18 cellular contexts compared by ENCODE assay signal in the genomic region with DNA sequence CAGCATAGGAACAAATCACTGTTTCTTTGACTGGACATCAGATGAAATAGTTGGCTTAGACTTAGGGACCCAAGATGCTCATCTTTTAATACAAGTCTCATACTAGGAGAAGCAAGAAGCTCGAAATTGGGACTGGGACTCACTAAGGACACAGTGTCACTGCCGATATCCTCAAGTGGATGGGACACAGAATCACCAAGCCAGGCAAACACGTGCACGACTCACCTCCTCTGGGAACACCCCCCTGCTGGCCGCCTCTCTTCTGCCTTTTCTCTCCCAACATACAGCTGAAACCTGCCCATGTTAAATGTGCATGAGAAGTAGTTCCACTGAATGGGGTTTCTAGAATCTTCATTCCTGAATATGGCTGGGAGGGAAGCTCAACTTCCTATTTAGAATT.
DNase-seq lines count a peak whose midpoint lies in the region; ATAC-seq, FAIRE-seq and TF ChIP-seq lines count a peak whose summit lies in the region.
"Had no signal": no experiment of that assay in that cellular context is flagged by ENCODE, and none has a peak within 500 bp of the region (broad histone marks: within the 10 kb centered on the region; RNA-seq: fewer than 3 reads in every experiment).

No MANE protein-coding gene starts in this region.

- H3K18ac ChIP-seq in H9 (ENCODE audit: insufficient read length, low read depth, low read length) = no peak overlapping the region

- POLR2A ChIA-PET in K562 (lab: Yijun Ruan, JAX) = no interaction called here

- H3K23ac ChIP-seq in H9 (ENCODE audit: insufficient read length, low read depth, low read length) = no peak overlapping the region

- no peak overlapping the region for H3T11ph ChIP-seq in H9 (ENCODE audit: low read length)

- H2AFZ ChIP-seq in GM23338 = no peak overlapping the region
- no peak overlapping the region for H2AFZ ChIP-seq in H9 (ENCODE audit: low read length)
- H2AFZ ChIP-seq in K562 (ENCODE audit: low read depth, low read length) = no peak overlapping the region

- no TSS peak for BruUV-seq in K562 (replicated peaks; lab: Mats Ljungman, UMichigan)

- no peak overlapping the region for H2BK20ac ChIP-seq in H9 (ENCODE audit: low read depth, low read length, poor library complexity, severe bottlenecking)

- TF ChIP-seq CTCF in GM23338 (conservative IDR thresholded peaks at IDR 0.05; ENCODE audit: low read depth in 2 of 2) (no peak), H9 (conservative IDR thresholded peaks at IDR 0.05) (peak; percentile 19; the same call in 1 of the 3 replicates), K562 (IDR thresholded peaks at IDR 0.05 in 2 of 3, conservative IDR thresholded peaks at IDR 0.05 in 1 of 3; ENCODE audit: insufficient read depth in 2 of 3, low read depth in 1 of 3, low read length in 3 of 3) (no peak), esophagus muscularis mucosa (IDR thresholded peaks at IDR 0.05) (no peak)

- no peak overlapping the region for H3K4me3 Mint-ChIP-seq in GM23338
- H3K4me3 Mint-ChIP-seq in H9 = no peak overlapping the region
- H3K4me3 Mint-ChIP-seq: CD4-positive, alpha-beta memory T cell had no signal

- H2BK5ac ChIP-seq in H9 (ENCODE audit: insufficient read length, low read length) = no peak overlapping the region

- no peak overlapping the region for H2BK15ac ChIP-seq in H9 (ENCODE audit: low read depth, low read length)

- H3K9me3 Mint-ChIP-seq in GM23338 = peaks cover 12% of the 10 kb centered on the region; the same call in 2 of the 3 replicates
- H3K9me3 Mint-ChIP-seq in H9 = peaks cover 7 to 9% of the 10 kb centered on the region in 2 experiments

- intact Hi-C loops in K562 (cut with micrococcal nuclease) = no loop called here
- intact Hi-C loops in esophagus muscularis mucosa (cut with DNase I) = no loop called here

- H3F3A ChIP-seq in GM23338 (replicated peaks; ENCODE audit: low read depth) = no peaks in the 10 kb centered on the region

- FAIRE-seq in K562 (lab: Jason Lieb, UNC) = no peak
- FAIRE-seq: GM12891, GM18507 had no signal

- DNase-seq in GM23338 (ENCODE audit: low spot score) (no peak), H9 (no peak), K562 (ENCODE audit: extremely low read depth in 1 of 4, low spot score in 3 of 4) (no peak), esophagus muscularis mucosa (ENCODE audit: extremely low spot score) (peak; percentile 77), middle frontal gyrus (ENCODE audit: extremely low spot score, low spot score) (no peak), LoVo (ENCODE audit: low spot score) (no peak), cerebellar cortex (ENCODE audit: low spot score) (no peak)
- DNase-seq: C1 segment of cervical spinal cord; Calu3; CD4-positive, alpha-beta memory T cell; COR-L47; DMS53; DMS79 treated with DMSO at 0.1 percent for 48 hours; GF-D8 had no signal

- TF ChIP-seq EP300 in K562 (IDR thresholded peaks at IDR 0.05; ENCODE audit: low read length) (no peak), esophagus muscularis mucosa (IDR thresholded peaks at IDR 0.05) (no peak)

- H3K27ac Mint-ChIP-seq in GM23338 = no peak overlapping the region
- H3K27ac Mint-ChIP-seq in H9 = no peak overlapping the region
- H3K27ac Mint-ChIP-seq: CD4-positive, alpha-beta memory T cell had no signal

- H3K27ac ChIP-seq in GM23338 (ENCODE audit: low read depth) = no peak overlapping the region
- no peak overlapping the region for H3K27ac ChIP-seq in H9 (ENCODE audit: insufficient read length, low read depth, low read length)
- H3K27ac ChIP-seq in K562 (ENCODE audit: extremely low read depth, low read depth, low read length) = no peak overlapping the region
- no peak overlapping the region for H3K27ac ChIP-seq in esophagus muscularis mucosa (replicated peaks in 1 of 4)

- no peak overlapping the region for H3K4ac ChIP-seq in H9 (ENCODE audit: low read depth, low read length)

- H2BK120ac ChIP-seq in H9 (ENCODE audit: low read depth, low read length, poor library complexity, severe bottlenecking) = no peak overlapping the region

- no peak overlapping the region for H2BK12ac ChIP-seq in H9 (ENCODE audit: insufficient read length, low read depth, low read length)

- H3K36me3 ChIP-seq in GM23338 (ENCODE audit: insufficient read depth) (peaks cover 7% of the 10 kb centered on the region; the same call in 1 of the 2 replicates), K562 (ENCODE audit: control insufficient read depth, insufficient read depth, low read length) (no peaks in the 10 kb centered on the region), esophagus muscularis mucosa (no peaks in the 10 kb centered on the region)
- H3K36me3 ChIP-seq: HAP-1 had no signal

- no peak overlapping the region for H3K9ac ChIP-seq in H9 (ENCODE audit: extremely low read depth, insufficient read length, low read length)
- H3K9ac ChIP-seq in K562 (ENCODE audit: insufficient read depth in 1 of 2, low read depth in 2 of 2, low read length in 2 of 2) = no peak overlapping the region

- H4K20me1 ChIP-seq in GM23338 (replicated peaks; ENCODE audit: insufficient read depth) = no peaks in the 10 kb centered on the region
- H4K20me1 ChIP-seq in H9 (ENCODE audit: control insufficient read depth, insufficient read depth, insufficient read length) = no peaks in the 10 kb centered on the region
- H4K20me1 ChIP-seq in K562 (replicated peaks; ENCODE audit: control insufficient read depth, insufficient read depth, low read length) = no peaks in the 10 kb centered on the region

- no peak overlapping the region for H3K56ac ChIP-seq in H9 (ENCODE audit: insufficient read length, low read depth, low read length)

- TF ChIP-seq RAD21 in K562 (CRISPR knock-in tag; conservative IDR thresholded peaks at IDR 0.05 in 1 of 2, IDR thresholded peaks at IDR 0.05 in 1 of 2) = no peak

- H3K9me3 ChIP-seq in H9 (ENCODE audit: control insufficient read depth, low read depth, low read length) = no peaks in the 10 kb centered on the region
- no peaks in the 10 kb centered on the region for H3K9me3 ChIP-seq in K562 (replicated peaks; ENCODE audit: control insufficient read depth, insufficient read depth, low read depth, low read length)
- H3K9me3 ChIP-seq in esophagus muscularis mucosa = peaks cover 0 to 18% (median 5%) of the 10 kb centered on the region in 4 donors
- H3K9me3 ChIP-seq: HAP-1 had no signal

- H3K14ac ChIP-seq in H9 (ENCODE audit: insufficient read depth, low read length) = no peak overlapping the region

- H3K23me2 ChIP-seq in H9 (ENCODE audit: insufficient read length, low read depth, low read length, poor library complexity, severe bottlenecking) = no peaks in the 10 kb centered on the region

- H3K9me2 ChIP-seq in GM23338 (ENCODE audit: insufficient read depth) = no peaks in the 10 kb centered on the region

- no peak overlapping the region for H4K91ac ChIP-seq in H9 (ENCODE audit: insufficient read length, low read depth, low read length)

- CTCF ChIA-PET in K562 (lab: Yijun Ruan, JAX; ENCODE audit: low intra/inter-chr PET ratio) = no interaction called here

- peak; percentile 38; the same call in 2 of the 3 replicates for ATAC-seq in GM23338
- no peak for ATAC-seq in K562
- no peak for ATAC-seq in GM18870 (IDR thresholded peaks at IDR 0.05; ENCODE audit: unreplicated experiment)

- H3K36me3 Mint-ChIP-seq in GM23338 (ENCODE audit: low read depth) (no peaks in the 10 kb centered on the region), H9 (ENCODE audit: insufficient read depth in 1 of 3, low read depth in 3 of 3) (peaks cover 0 to 11% (median 2%) of the 10 kb centered on the region in 3 experiments; a peak in 4 of 7 replicates)
- H3K36me3 Mint-ChIP-seq: CD4-positive, alpha-beta memory T cell had no signal

- H3K27me3 Mint-ChIP-seq in GM23338 (ENCODE audit: insufficient read depth, low read depth, poor library complexity) (peaks cover 2% of the 10 kb centered on the region), H9 (ENCODE audit: low read depth) (peaks cover 32% of the 10 kb centered on the region)

- no peaks in the 10 kb centered on the region for H3K79me2 ChIP-seq in GM23338 (replicated peaks; ENCODE audit: insufficient read depth)
- H3K79me2 ChIP-seq in H9 (ENCODE audit: insufficient read depth, low read length) = no peaks in the 10 kb centered on the region
- H3K79me2 ChIP-seq in K562 (ENCODE audit: control insufficient read depth, insufficient read depth, low read length) = no peaks in the 10 kb centered on the region

- in situ Hi-C loops in K562 (cut with MboI) = no loop called here

- H3K27me3 ChIP-seq in GM23338 (ENCODE audit: insufficient read depth) = no peaks in the 10 kb centered on the region
- no peaks in the 10 kb centered on the region; the same call in 1 of the 2 replicates for H3K27me3 ChIP-seq in H9 (ENCODE audit: insufficient read depth, low read length)
- H3K27me3 ChIP-seq in K562 (ENCODE audit: control insufficient read depth in 2 of 2, insufficient read depth in 2 of 2, low read length in 2 of 2) = peaks cover 0 to 14% of the 10 kb centered on the region in 2 experiments; a peak in 2 of 5 replicates
- peaks cover 0 to 35% (median 0%) of the 10 kb centered on the region in 4 donors for H3K27me3 ChIP-seq in esophagus muscularis mucosa

- no peaks in the 10 kb centered on the region for H3K79me1 ChIP-seq in H9 (ENCODE audit: insufficient read depth, low read depth, low read length, poor library complexity, severe bottlenecking)

- WGBS in H9 (ENCODE audit: extremely low coverage, insufficient read length, low lambda C conversion rate) = no CpG with 5 or more reads among the region's 5 CpGs
- WGBS in K562 (ENCODE audit: insufficient coverage, low coverage, missing lambda C conversion rate) = 6% methylated on average over 2 of the region's 5 CpGs
- 71% methylated on average over 5 of the region's 5 CpGs for WGBS in esophagus muscularis mucosa

- H3K4me1 Mint-ChIP-seq in GM23338 (no peaks in the 10 kb centered on the region), H9 (peaks cover 0 to 6% of the 10 kb centered on the region in 2 experiments)
- H3K4me1 Mint-ChIP-seq: CD4-positive, alpha-beta memory T cell had no signal

- H3K4me2 ChIP-seq in GM23338 (no peak overlapping the region), H9 (ENCODE audit: insufficient read depth, insufficient read length, low read length) (no peak overlapping the region), K562 (ENCODE audit: insufficient read depth, low read length) (no peak overlapping the region)

- H3K4me3 ChIP-seq in GM23338 (no peak overlapping the region), K562 (no peak overlapping the region), esophagus muscularis mucosa (no peak overlapping the region)
- H3K4me3 ChIP-seq: HAP-1 had no signal

- no peaks in the 10 kb centered on the region for H3K9me1 ChIP-seq in K562 (ENCODE audit: control insufficient read depth, insufficient read depth, low read length)

- no peak for TF ChIP-seq POLR2A in K562 (conservative IDR thresholded peaks at IDR 0.05)
- no peak for TF ChIP-seq POLR2A in esophagus muscularis mucosa (IDR thresholded peaks at IDR 0.05; ENCODE audit: low read depth)

- H3K4me1 ChIP-seq in GM23338 (ENCODE audit: insufficient read depth) (no peaks in the 10 kb centered on the region), H9 (ENCODE audit: insufficient read depth, low read length) (no peaks in the 10 kb centered on the region), K562 (replicated peaks in 1 of 2; ENCODE audit: control insufficient read depth in 2 of 2, insufficient read depth in 2 of 2, low read length in 2 of 2) (no peaks in the 10 kb centered on the region), esophagus muscularis mucosa (no peaks in the 10 kb centered on the region)
- H3K4me1 ChIP-seq: HAP-1 had no signal

- H2AK5ac ChIP-seq in H9 (ENCODE audit: insufficient read length, low read length) = no peak overlapping the region

- H4K8ac ChIP-seq in H9 (replicated peaks; ENCODE audit: insufficient read length, low read depth, low read length) = no peak overlapping the region

- no peak overlapping the region for H4K5ac ChIP-seq in H9 (ENCODE audit: insufficient read length, low read depth, low read length)
